ENCODE assay signal across 1 cellular context in genomic region chr4:70901984-70902576, GRCh38.
TF ChIP-seq lines count a peak whose summit lies in the region.

Gene MOB1B (plus strand): TSS chr4:70902369. CDS start chr4:70902537, 168 bp downstream.

TF ChIP-seq in HepG2, 621 proteins besides CTCF, POLR2A, EP300 and RAD21 (continued from another document and continues in another):
- TF ChIP-seq KLF15 (CRISPR knock-in tag; IDR thresholded peaks at IDR 0.05; ENCODE audit: borderline replicate concordance), result peak; percentile 37; the same call in 1 of the 2 replicates
- no peak for TF ChIP-seq NCOR1 (IDR thresholded peaks at IDR 0.05; ENCODE audit: borderline replicate concordance, low read length)
- peak; percentile 66; the same call in 1 of the 2 replicates for TF ChIP-seq ZSCAN21 (CRISPR knock-in tag; IDR thresholded peaks at IDR 0.05; ENCODE audit: borderline replicate concordance)
- no peak; the same call in 1 of the 2 replicates for TF ChIP-seq MIXL1 (CRISPR knock-in tag; IDR thresholded peaks at IDR 0.05)
- no peak for TF ChIP-seq NFE2L1 (CRISPR knock-in tag; IDR thresholded peaks at IDR 0.05; ENCODE audit: borderline replicate concordance)
- TF ChIP-seq PCBP2 (optimal IDR thresholded peaks at IDR 0.05; ENCODE audit: low read depth, low read length, poor library complexity, severe bottlenecking), result no peak
- 0 out of 2 replicates have a peak, but pooled peaks have one; percentile 45 for TF ChIP-seq ZNF331 (CRISPR knock-in tag; IDR thresholded peaks at IDR 0.05)
- peak; percentile 72; the same call in 1 of the 2 replicates for TF ChIP-seq ARID2 (CRISPR knock-in tag; IDR thresholded peaks at IDR 0.05; ENCODE audit: borderline replicate concordance)
- TF ChIP-seq ZNF501 (CRISPR knock-in tag; IDR thresholded peaks at IDR 0.05), result no peak
- TF ChIP-seq ZNF614 (CRISPR knock-in tag; IDR thresholded peaks at IDR 0.05; ENCODE audit: borderline replicate concordance), result peak; percentile 54; the same call in 1 of the 2 replicates
- no peak; the same call in 1 of the 2 replicates for TF ChIP-seq ZNF761 (CRISPR knock-in tag; conservative IDR thresholded peaks at IDR 0.05)
- TF ChIP-seq REL (CRISPR knock-in tag; conservative IDR thresholded peaks at IDR 0.05), result no peak
- no peak for TF ChIP-seq AGO1 (IDR thresholded peaks at IDR 0.05; ENCODE audit: low read depth, low read length, poor library complexity, severe bottlenecking)
- peak; percentile 64; the same call in 1 of the 2 replicates for TF ChIP-seq CSRNP1 (CRISPR knock-in tag; IDR thresholded peaks at IDR 0.05)
- TF ChIP-seq POLR2G (IDR thresholded peaks at IDR 0.05; ENCODE audit: low read depth, low read length), result peak; percentile 74
- TF ChIP-seq ZNF773 (CRISPR knock-in tag; IDR thresholded peaks at IDR 0.05; ENCODE audit: borderline replicate concordance), result no peak
- peak; percentile 18; the same call in 1 of the 2 replicates for TF ChIP-seq ZBTB37 (CRISPR knock-in tag; IDR thresholded peaks at IDR 0.05)
- no peak for TF ChIP-seq PRDM4 (CRISPR knock-in tag; IDR thresholded peaks at IDR 0.05; ENCODE audit: borderline replicate concordance)
- no peak for TF ChIP-seq BHLHE40 (IDR thresholded peaks at IDR 0.05; ENCODE audit: low read length)
- no peak for TF ChIP-seq MATR3 (CRISPR knock-in tag; IDR thresholded peaks at IDR 0.05)
- peak; percentile 35; the same call in 1 of the 2 replicates for TF ChIP-seq ZNF281 (CRISPR knock-in tag; IDR thresholded peaks at IDR 0.05; ENCODE audit: borderline replicate concordance)
- no peak for TF ChIP-seq SMC3 (IDR thresholded peaks at IDR 0.05; ENCODE audit: low read length)
- no peak for TF ChIP-seq TP53 (CRISPR knock-in tag; conservative IDR thresholded peaks at IDR 0.05)
- TF ChIP-seq ZNF619 (CRISPR knock-in tag; IDR thresholded peaks at IDR 0.05), result 0 out of 2 replicates have a peak, but pooled peaks have one; percentile 42
- TF ChIP-seq ZBTB7A (CRISPR knock-in tag; IDR thresholded peaks at IDR 0.05), result peak; percentile 95
- no peak for TF ChIP-seq MBD4 (IDR thresholded peaks at IDR 0.05; ENCODE audit: borderline replicate concordance, low read length)
- TF ChIP-seq ZNF430 (CRISPR knock-in tag; IDR thresholded peaks at IDR 0.05), result no peak
- TF ChIP-seq NFKB2 (CRISPR knock-in tag; IDR thresholded peaks at IDR 0.05; ENCODE audit: borderline replicate concordance), result no peak
- TF ChIP-seq ZNF768 (CRISPR knock-in tag; IDR thresholded peaks at IDR 0.05), result peak; percentile 67
- TF ChIP-seq ATM (IDR thresholded peaks at IDR 0.05; ENCODE audit: borderline replicate concordance), result no peak
- peak; percentile 95 for TF ChIP-seq PATZ1 (CRISPR knock-in tag; IDR thresholded peaks at IDR 0.05)
- peak; percentile 73; the same call in 1 of the 2 replicates for TF ChIP-seq ZNF101 (CRISPR knock-in tag; IDR thresholded peaks at IDR 0.05; ENCODE audit: borderline replicate concordance, low read depth)
- TF ChIP-seq PHB2 (IDR thresholded peaks at IDR 0.05; ENCODE audit: partially characterized antibody), result no peak
- TF ChIP-seq HINFP (CRISPR knock-in tag; IDR thresholded peaks at IDR 0.05; ENCODE audit: low read depth), result no peak
- TF ChIP-seq ZNF609 (CRISPR knock-in tag; IDR thresholded peaks at IDR 0.05; ENCODE audit: borderline replicate concordance), result peak; percentile 49; the same call in 1 of the 2 replicates
- no peak for TF ChIP-seq ZNF879 (CRISPR knock-in tag; IDR thresholded peaks at IDR 0.05)
- peak; percentile 60 for TF ChIP-seq DRAP1 (CRISPR knock-in tag; IDR thresholded peaks at IDR 0.05)
